In the genomic region with DNA sequence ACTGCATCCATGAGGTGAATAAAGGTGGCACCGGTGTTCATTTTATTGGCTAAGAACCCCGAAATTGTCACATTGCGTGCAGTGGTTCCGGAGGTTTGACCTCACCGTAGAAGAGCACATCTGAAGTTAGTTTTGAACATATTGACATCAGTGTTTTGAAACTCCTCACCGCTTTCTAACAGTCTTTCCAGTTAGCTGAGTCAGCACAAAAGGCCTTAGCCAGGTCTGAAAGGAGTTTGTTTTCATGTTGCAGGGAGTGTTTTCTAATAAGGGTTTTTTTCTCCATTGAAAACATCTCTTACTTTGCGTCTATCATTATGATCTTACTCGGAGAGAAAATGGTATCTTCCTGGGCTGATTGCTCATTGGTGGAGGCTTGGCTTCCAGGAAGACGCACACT, we compare ENCODE assay signal across 17 cellular contexts.
DNase-seq lines count a peak whose midpoint lies in the region; ATAC-seq and TF ChIP-seq lines count a peak whose summit lies in the region.
"Had no signal": no experiment of that assay in that cellular context is flagged by ENCODE, and none has a peak within 500 bp of the region (broad histone marks: within the 10 kb centered on the region; RNA-seq: fewer than 3 reads in every experiment).

No MANE protein-coding gene starts in this region.

- intact Hi-C loops in heart left ventricle (cut with DNase I), result no loop called here
- intact Hi-C loops in uterus (cut with DNase I; ENCODE audit: low total_unique reads), result no loop called here

- no peaks in the 10 kb centered on the region for H3K36me3 ChIP-seq in right atrium auricular region
- no peaks in the 10 kb centered on the region for H3K36me3 ChIP-seq in heart left ventricle
- H3K36me3 ChIP-seq in Loucy (ENCODE audit: insufficient read depth, low read length), result no peaks in the 10 kb centered on the region
- no peaks in the 10 kb centered on the region for H3K36me3 ChIP-seq in lung (ENCODE audit: control insufficient read depth in 2 of 2, insufficient read depth in 2 of 2, low read length in 2 of 2)
- H3K36me3 ChIP-seq in uterus, result no peaks in the 10 kb centered on the region
- H3K36me3 ChIP-seq: BLaER1 treated with 17β-estradiol and CSF1 and Interleukin-3, amounts not matched to agents 10 nM and 100 nM; HAP-1 had no signal

- H3K9me2 ChIP-seq in Loucy (replicated peaks; ENCODE audit: low read depth, low read length), result no peaks in the 10 kb centered on the region

- H3K27ac ChIP-seq in right atrium auricular region, result no peak overlapping the region
- H3K27ac ChIP-seq in heart left ventricle, result no peak overlapping the region
- H3K27ac ChIP-seq in lung (ENCODE audit: low read depth in 1 of 2, low read length in 1 of 2), result no peak overlapping the region
- H3K27ac ChIP-seq in uterus, result no peak overlapping the region
- H3K27ac ChIP-seq: BLaER1 treated with 17β-estradiol and CSF1 and Interleukin-3, amounts not matched to agents 10 nM and 100 nM had no signal

- no peaks in the 10 kb centered on the region for H3F3A ChIP-seq in Loucy (ENCODE audit: low read depth)

- H3K9ac ChIP-seq in Loucy (ENCODE audit: low read depth, low read length, poor library complexity, severe bottlenecking), result no peak overlapping the region
- H3K9ac ChIP-seq: BLaER1 treated with 17β-estradiol and CSF1 and Interleukin-3, amounts not matched to agents 10 nM and 100 nM had no signal

- no peak overlapping the region for H3K4me3 ChIP-seq in right atrium auricular region
- no peak overlapping the region for H3K4me3 ChIP-seq in heart left ventricle
- H3K4me3 ChIP-seq in Loucy (ENCODE audit: low read length, poor library complexity, severe bottlenecking), result no peak overlapping the region
- H3K4me3 ChIP-seq in lung, result no peak overlapping the region
- no peak overlapping the region for H3K4me3 ChIP-seq in uterus
- H3K4me3 ChIP-seq: BLaER1 treated with 17β-estradiol and CSF1 and Interleukin-3, amounts not matched to agents 10 nM and 100 nM; GM12878; HAP-1 had no signal

- peak overlapping the region; percentile 60; the same call in 1 of the 2 replicates for H2AFZ ChIP-seq in Loucy (ENCODE audit: low read length)

- TF ChIP-seq CTCF in right atrium auricular region (IDR thresholded peaks at IDR 0.05) (no peak), heart left ventricle (IDR thresholded peaks at IDR 0.05) (no peak), Loucy (conservative IDR thresholded peaks at IDR 0.05; ENCODE audit: low read length) (no peak), lung (IDR thresholded peaks at IDR 0.05; ENCODE audit: control extremely low read depth, extremely low read depth) (no peak), uterus (IDR thresholded peaks at IDR 0.05) (no peak)

- peak; percentile 2 for DNase-seq in right atrium auricular region (ENCODE audit: low spot score)
- DNase-seq in heart left ventricle, result no peak
- peak; percentile 6 for DNase-seq in lung (ENCODE audit: low spot score)
- no peak for DNase-seq in HT-29 (ENCODE audit: low spot score)
- no peak for DNase-seq in activated CD4-positive, alpha-beta T cell treated with anti-CD3 and anti-CD28 coated beads for 1 hour
- no peak for DNase-seq in uterus
- DNase-seq: 8988T; CD8-positive, alpha-beta T cell; COR-L47; DMS 273 treated with DMSO at 0.1 percent for 48 hours; DMS53; DND-41; EL had no signal

- no peak overlapping the region for H3K4me2 ChIP-seq in Loucy (ENCODE audit: low read depth, low read length, poor library complexity, severe bottlenecking)
- H3K4me2 ChIP-seq: BLaER1 treated with 17β-estradiol and CSF1 and Interleukin-3, amounts not matched to agents 10 nM and 100 nM had no signal

- no peaks in the 10 kb centered on the region for H3K4me1 ChIP-seq in right atrium auricular region
- H3K4me1 ChIP-seq in heart left ventricle, result no peaks in the 10 kb centered on the region
- peaks cover 2% of the 10 kb centered on the region for H3K4me1 ChIP-seq in Loucy (ENCODE audit: insufficient read depth, low read length, poor library complexity, severe bottlenecking)
- H3K4me1 ChIP-seq in lung (ENCODE audit: control insufficient read depth in 2 of 2, insufficient read depth in 2 of 2, low read length in 2 of 2), result no peaks in the 10 kb centered on the region
- no peaks in the 10 kb centered on the region for H3K4me1 ChIP-seq in uterus
- H3K4me1 ChIP-seq: BLaER1 treated with 17β-estradiol and CSF1 and Interleukin-3, amounts not matched to agents 10 nM and 100 nM; HAP-1 had no signal

- no peaks in the 10 kb centered on the region for H4K20me1 ChIP-seq in Loucy (ENCODE audit: insufficient read depth, low read length, poor library complexity, severe bottlenecking)
- H4K20me1 ChIP-seq: BLaER1 treated with 17β-estradiol and CSF1 and Interleukin-3, amounts not matched to agents 10 nM and 100 nM had no signal

- TF ChIP-seq POLR2A in heart left ventricle (IDR thresholded peaks at IDR 0.05) (no peak), uterus (IDR thresholded peaks at IDR 0.05) (no peak)

- H3K27me3 ChIP-seq in right atrium auricular region, result no peaks in the 10 kb centered on the region
- no peaks in the 10 kb centered on the region for H3K27me3 ChIP-seq in heart left ventricle
- H3K27me3 ChIP-seq in Loucy (ENCODE audit: insufficient read depth, low read length, poor library complexity, severe bottlenecking), result no peaks in the 10 kb centered on the region
- no peaks in the 10 kb centered on the region for H3K27me3 ChIP-seq in lung (ENCODE audit: control insufficient read depth, insufficient read depth)
- no peaks in the 10 kb centered on the region for H3K27me3 ChIP-seq in uterus
- H3K27me3 ChIP-seq: BLaER1 treated with 17β-estradiol and CSF1 and Interleukin-3, amounts not matched to agents 10 nM and 100 nM had no signal

- ATAC-seq in heart left ventricle, result no peak
- ATAC-seq in lung (ENCODE audit: insufficient read depth, low FRiP score), result no peak
- ATAC-seq: CD8-positive, alpha-beta T cell; GM12878 had no signal

- WGBS in heart left ventricle, 4 donors, result 90 to 96% (median 96%) methylated on average over 9 of the region's 9 CpGs
- 94 to 95% methylated on average over 9 of the region's 9 CpGs for WGBS in lung, 2 donors

- H3K79me2 ChIP-seq in Loucy (ENCODE audit: insufficient read depth, low read length), result no peaks in the 10 kb centered on the region

- H3K9me3 ChIP-seq in right atrium auricular region (no peaks in the 10 kb centered on the region), heart left ventricle (no peaks in the 10 kb centered on the region), Loucy (ENCODE audit: insufficient read depth, low read depth, low read length) (no peaks in the 10 kb centered on the region), lung (ENCODE audit: control insufficient read depth in 2 of 2, insufficient read depth in 1 of 2, low read length in 1 of 2) (peaks cover 0 to 2% of the 10 kb centered on the region in 2 donors), uterus (no peaks in the 10 kb centered on the region)
- H3K9me3 ChIP-seq: BLaER1 treated with 17β-estradiol and CSF1 and Interleukin-3, amounts not matched to agents 10 nM and 100 nM; HAP-1 had no signal

Comparison
In these comparisons a context has a peak if more than half of its experiments do, and no peak if none do; other contexts are left out.
1. DNase-seq: peak in right atrium auricular region (single experiment) and lung (single experiment); none in heart left ventricle (0 of 5), HT-29 (single experiment), activated CD4-positive, alpha-beta T cell treated with anti-CD3 and anti-CD28 coated beads for 1 hour (single experiment) and uterus (0 of 2).